Comparison of ENCODE assay signal across 1 cellular context in the genomic region with DNA sequence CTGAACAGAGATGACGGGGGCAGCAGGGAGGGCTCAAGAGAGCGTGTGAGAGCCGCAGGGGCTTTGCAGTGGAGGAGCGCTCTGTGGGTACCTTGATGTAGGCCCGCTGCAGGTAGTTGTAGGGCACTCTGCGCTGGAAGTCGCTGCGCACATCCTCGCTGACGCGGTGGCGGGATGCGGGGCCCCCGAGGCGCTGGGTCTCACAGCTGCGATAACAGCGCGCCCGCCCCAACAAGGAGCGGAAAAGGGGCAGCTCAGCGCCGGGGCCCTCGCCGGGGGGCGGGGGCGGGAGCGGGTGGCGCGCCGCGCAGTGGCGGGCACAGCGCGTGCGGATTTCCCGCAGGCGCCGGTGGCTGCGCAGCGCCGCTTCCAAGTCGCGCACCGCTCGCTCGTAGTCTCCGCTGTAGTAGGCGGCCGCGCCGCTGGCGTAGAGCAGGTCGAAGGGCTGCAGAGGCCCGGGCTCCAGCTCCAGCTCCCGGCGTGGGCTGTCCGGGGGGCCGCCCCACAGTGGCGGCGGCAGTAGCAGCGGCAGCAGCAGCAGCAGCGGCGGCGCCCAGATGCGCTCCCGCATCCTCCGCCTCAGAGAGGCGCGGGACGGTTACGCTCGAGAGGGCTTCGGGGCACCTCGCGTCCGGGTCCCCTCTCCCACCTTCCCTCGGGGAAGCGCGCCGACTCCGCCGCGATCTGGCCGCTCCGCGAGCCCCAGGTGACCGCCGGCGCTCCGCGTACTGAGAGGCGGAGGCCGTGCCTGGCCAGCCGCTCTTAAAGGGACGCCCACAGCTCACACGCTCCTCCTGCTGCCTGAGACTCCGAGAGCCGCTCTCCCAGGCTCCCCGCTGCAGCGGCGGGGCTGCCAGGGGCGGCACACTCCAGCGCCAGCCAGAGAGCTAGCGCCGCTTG.
A peak's percentile ranks its signal among the peaks of the same experiment; 100 is the strongest.
TF ChIP-seq lines count a peak whose summit lies in the region.

A gene with protein sequence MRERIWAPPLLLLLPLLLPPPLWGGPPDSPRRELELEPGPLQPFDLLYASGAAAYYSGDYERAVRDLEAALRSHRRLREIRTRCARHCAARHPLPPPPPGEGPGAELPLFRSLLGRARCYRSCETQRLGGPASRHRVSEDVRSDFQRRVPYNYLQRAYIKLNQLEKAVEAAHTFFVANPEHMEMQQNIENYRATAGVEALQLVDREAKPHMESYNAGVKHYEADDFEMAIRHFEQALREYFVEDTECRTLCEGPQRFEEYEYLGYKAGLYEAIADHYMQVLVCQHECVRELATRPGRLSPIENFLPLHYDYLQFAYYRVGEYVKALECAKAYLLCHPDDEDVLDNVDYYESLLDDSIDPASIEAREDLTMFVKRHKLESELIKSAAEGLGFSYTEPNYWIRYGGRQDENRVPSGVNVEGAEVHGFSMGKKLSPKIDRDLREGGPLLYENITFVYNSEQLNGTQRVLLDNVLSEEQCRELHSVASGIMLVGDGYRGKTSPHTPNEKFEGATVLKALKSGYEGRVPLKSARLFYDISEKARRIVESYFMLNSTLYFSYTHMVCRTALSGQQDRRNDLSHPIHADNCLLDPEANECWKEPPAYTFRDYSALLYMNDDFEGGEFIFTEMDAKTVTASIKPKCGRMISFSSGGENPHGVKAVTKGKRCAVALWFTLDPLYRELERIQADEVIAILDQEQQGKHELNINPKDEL (minus strand): TSS at position 737 of the 900 bp plus-strand sequence. CDS start 166 bp downstream, at position 571.

TF ChIP-seq in HepG2, 621 proteins besides CTCF, POLR2A, EP300 and RAD21 (continues in another document):
- TF ChIP-seq ZNF768 (CRISPR knock-in tag; IDR thresholded peaks at IDR 0.05) (0 out of 2 replicates have a peak, but pooled peaks have one; percentile 15), MIXL1 (CRISPR knock-in tag; IDR thresholded peaks at IDR 0.05) (no peak), REXO4 (CRISPR knock-in tag; IDR thresholded peaks at IDR 0.05; ENCODE audit: borderline replicate concordance) (no peak), NPAS2 (CRISPR knock-in tag; IDR thresholded peaks at IDR 0.05; ENCODE audit: borderline replicate concordance) (no peak), SMAD9 (CRISPR knock-in tag; IDR thresholded peaks at IDR 0.05) (no peak), ZFY (CRISPR knock-in tag; IDR thresholded peaks at IDR 0.05) (peak; percentile 47; the same call in 1 of the 2 replicates), ZNF143 (CRISPR knock-in tag; IDR thresholded peaks at IDR 0.05) (no peak), ZFP82 (CRISPR knock-in tag; IDR thresholded peaks at IDR 0.05; ENCODE audit: borderline replicate concordance) (no peak), ZNF703 (CRISPR knock-in tag; IDR thresholded peaks at IDR 0.05; ENCODE audit: borderline replicate concordance) (no peak), NFIC (IDR thresholded peaks at IDR 0.05; ENCODE audit: low read length) (no peak), FOXC1 (CRISPR knock-in tag; IDR thresholded peaks at IDR 0.05; ENCODE audit: borderline replicate concordance) (no peak), ZFP37 (CRISPR knock-in tag; IDR thresholded peaks at IDR 0.05; ENCODE audit: borderline replicate concordance) (no peak), ZNF329 (CRISPR knock-in tag; IDR thresholded peaks at IDR 0.05; ENCODE audit: low read depth) (no peak), ZNF33B (CRISPR knock-in tag; IDR thresholded peaks at IDR 0.05) (0 out of 2 replicates have a peak, but pooled peaks have one; percentile 51), TGIF2 (CRISPR knock-in tag; IDR thresholded peaks at IDR 0.05) (no peak), ZNF687 (CRISPR knock-in tag; IDR thresholded peaks at IDR 0.05) (peak; percentile 62), FIP1L1 (IDR thresholded peaks at IDR 0.05; ENCODE audit: borderline replicate concordance, insufficient read depth, low read depth, low read length) (no peak), HIVEP1 (CRISPR knock-in tag; IDR thresholded peaks at IDR 0.05) (no peak), RBAK (CRISPR knock-in tag; IDR thresholded peaks at IDR 0.05) (no peak), NCOR1 (IDR thresholded peaks at IDR 0.05; ENCODE audit: borderline replicate concordance, low read length) (no peak), MED8 (CRISPR knock-in tag; IDR thresholded peaks at IDR 0.05; ENCODE audit: insufficient replicate concordance) (no peak), TAF15 (IDR thresholded peaks at IDR 0.05; ENCODE audit: low read depth, low read length, poor library complexity, severe bottlenecking) (no peak), AHR (CRISPR knock-in tag; IDR thresholded peaks at IDR 0.05) (no peak), KDM3A (CRISPR knock-in tag; IDR thresholded peaks at IDR 0.05; ENCODE audit: low read depth) (peak; percentile 76; the same call in 1 of the 2 replicates), ZFP62 (CRISPR knock-in tag; IDR thresholded peaks at IDR 0.05) (no peak), ZFP91 (CRISPR knock-in tag; IDR thresholded peaks at IDR 0.05; ENCODE audit: borderline replicate concordance) (peak; percentile 96), RARG (CRISPR knock-in tag; IDR thresholded peaks at IDR 0.05; ENCODE audit: low read depth) (no peak), RNF2 (conservative IDR thresholded peaks at IDR 0.05; ENCODE audit: low read depth) (no peak)
- TF ChIP-seq, protein P1, sequence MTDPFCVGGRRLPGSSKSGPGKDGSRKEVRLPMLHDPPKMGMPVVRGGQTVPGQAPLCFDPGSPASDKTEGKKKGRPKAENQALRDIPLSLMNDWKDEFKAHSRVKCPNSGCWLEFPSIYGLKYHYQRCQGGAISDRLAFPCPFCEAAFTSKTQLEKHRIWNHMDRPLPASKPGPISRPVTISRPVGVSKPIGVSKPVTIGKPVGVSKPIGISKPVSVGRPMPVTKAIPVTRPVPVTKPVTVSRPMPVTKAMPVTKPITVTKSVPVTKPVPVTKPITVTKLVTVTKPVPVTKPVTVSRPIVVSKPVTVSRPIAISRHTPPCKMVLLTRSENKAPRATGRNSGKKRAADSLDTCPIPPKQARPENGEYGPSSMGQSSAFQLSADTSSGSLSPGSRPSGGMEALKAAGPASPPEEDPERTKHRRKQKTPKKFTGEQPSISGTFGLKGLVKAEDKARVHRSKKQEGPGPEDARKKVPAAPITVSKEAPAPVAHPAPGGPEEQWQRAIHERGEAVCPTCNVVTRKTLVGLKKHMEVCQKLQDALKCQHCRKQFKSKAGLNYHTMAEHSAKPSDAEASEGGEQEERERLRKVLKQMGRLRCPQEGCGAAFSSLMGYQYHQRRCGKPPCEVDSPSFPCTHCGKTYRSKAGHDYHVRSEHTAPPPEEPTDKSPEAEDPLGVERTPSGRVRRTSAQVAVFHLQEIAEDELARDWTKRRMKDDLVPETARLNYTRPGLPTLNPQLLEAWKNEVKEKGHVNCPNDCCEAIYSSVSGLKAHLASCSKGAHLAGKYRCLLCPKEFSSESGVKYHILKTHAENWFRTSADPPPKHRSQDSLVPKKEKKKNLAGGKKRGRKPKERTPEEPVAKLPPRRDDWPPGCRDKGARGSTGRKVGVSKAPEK (CRISPR knock-in tag; IDR thresholded peaks at IDR 0.05; ENCODE audit: borderline replicate concordance) = 0 out of 2 replicates have a peak, but pooled peaks have one; percentile 73
- TF ChIP-seq, protein P2, sequence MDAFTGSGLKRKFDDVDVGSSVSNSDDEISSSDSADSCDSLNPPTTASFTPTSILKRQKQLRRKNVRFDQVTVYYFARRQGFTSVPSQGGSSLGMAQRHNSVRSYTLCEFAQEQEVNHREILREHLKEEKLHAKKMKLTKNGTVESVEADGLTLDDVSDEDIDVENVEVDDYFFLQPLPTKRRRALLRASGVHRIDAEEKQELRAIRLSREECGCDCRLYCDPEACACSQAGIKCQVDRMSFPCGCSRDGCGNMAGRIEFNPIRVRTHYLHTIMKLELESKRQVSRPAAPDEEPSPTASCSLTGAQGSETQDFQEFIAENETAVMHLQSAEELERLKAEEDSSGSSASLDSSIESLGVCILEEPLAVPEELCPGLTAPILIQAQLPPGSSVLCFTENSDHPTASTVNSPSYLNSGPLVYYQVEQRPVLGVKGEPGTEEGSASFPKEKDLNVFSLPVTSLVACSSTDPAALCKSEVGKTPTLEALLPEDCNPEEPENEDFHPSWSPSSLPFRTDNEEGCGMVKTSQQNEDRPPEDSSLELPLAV (CRISPR knock-in tag; conservative IDR thresholded peaks at IDR 0.05; ENCODE audit: low read depth) = no peak
- TF ChIP-seq, protein P3, sequence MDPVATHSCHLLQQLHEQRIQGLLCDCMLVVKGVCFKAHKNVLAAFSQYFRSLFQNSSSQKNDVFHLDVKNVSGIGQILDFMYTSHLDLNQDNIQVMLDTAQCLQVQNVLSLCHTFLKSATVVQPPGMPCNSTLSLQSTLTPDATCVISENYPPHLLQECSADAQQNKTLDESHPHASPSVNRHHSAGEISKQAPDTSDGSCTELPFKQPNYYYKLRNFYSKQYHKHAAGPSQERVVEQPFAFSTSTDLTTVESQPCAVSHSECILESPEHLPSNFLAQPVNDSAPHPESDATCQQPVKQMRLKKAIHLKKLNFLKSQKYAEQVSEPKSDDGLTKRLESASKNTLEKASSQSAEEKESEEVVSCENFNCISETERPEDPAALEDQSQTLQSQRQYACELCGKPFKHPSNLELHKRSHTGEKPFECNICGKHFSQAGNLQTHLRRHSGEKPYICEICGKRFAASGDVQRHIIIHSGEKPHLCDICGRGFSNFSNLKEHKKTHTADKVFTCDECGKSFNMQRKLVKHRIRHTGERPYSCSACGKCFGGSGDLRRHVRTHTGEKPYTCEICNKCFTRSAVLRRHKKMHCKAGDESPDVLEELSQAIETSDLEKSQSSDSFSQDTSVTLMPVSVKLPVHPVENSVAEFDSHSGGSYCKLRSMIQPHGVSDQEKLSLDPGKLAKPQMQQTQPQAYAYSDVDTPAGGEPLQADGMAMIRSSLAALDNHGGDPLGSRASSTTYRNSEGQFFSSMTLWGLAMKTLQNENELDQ (CRISPR knock-in tag; IDR thresholded peaks at IDR 0.05; ENCODE audit: borderline replicate concordance) = no peak
- TF ChIP-seq, protein P4, sequence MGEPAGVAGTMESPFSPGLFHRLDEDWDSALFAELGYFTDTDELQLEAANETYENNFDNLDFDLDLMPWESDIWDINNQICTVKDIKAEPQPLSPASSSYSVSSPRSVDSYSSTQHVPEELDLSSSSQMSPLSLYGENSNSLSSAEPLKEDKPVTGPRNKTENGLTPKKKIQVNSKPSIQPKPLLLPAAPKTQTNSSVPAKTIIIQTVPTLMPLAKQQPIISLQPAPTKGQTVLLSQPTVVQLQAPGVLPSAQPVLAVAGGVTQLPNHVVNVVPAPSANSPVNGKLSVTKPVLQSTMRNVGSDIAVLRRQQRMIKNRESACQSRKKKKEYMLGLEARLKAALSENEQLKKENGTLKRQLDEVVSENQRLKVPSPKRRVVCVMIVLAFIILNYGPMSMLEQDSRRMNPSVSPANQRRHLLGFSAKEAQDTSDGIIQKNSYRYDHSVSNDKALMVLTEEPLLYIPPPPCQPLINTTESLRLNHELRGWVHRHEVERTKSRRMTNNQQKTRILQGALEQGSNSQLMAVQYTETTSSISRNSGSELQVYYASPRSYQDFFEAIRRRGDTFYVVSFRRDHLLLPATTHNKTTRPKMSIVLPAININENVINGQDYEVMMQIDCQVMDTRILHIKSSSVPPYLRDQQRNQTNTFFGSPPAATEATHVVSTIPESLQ (CRISPR knock-in tag; conservative IDR thresholded peaks at IDR 0.05) = no peak
- TF ChIP-seq, protein P5, sequence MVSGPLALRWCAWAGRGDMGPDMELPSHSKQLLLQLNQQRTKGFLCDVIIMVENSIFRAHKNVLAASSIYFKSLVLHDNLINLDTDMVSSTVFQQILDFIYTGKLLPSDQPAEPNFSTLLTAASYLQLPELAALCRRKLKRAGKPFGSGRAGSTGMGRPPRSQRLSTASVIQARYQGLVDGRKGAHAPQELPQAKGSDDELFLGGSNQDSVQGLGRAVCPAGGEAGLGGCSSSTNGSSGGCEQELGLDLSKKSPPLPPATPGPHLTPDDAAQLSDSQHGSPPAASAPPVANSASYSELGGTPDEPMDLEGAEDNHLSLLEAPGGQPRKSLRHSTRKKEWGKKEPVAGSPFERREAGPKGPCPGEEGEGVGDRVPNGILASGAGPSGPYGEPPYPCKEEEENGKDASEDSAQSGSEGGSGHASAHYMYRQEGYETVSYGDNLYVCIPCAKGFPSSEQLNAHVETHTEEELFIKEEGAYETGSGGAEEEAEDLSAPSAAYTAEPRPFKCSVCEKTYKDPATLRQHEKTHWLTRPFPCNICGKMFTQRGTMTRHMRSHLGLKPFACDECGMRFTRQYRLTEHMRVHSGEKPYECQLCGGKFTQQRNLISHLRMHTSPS (CRISPR knock-in tag; IDR thresholded peaks at IDR 0.05; ENCODE audit: low read depth) = no peak
